In the genomic region with DNA sequence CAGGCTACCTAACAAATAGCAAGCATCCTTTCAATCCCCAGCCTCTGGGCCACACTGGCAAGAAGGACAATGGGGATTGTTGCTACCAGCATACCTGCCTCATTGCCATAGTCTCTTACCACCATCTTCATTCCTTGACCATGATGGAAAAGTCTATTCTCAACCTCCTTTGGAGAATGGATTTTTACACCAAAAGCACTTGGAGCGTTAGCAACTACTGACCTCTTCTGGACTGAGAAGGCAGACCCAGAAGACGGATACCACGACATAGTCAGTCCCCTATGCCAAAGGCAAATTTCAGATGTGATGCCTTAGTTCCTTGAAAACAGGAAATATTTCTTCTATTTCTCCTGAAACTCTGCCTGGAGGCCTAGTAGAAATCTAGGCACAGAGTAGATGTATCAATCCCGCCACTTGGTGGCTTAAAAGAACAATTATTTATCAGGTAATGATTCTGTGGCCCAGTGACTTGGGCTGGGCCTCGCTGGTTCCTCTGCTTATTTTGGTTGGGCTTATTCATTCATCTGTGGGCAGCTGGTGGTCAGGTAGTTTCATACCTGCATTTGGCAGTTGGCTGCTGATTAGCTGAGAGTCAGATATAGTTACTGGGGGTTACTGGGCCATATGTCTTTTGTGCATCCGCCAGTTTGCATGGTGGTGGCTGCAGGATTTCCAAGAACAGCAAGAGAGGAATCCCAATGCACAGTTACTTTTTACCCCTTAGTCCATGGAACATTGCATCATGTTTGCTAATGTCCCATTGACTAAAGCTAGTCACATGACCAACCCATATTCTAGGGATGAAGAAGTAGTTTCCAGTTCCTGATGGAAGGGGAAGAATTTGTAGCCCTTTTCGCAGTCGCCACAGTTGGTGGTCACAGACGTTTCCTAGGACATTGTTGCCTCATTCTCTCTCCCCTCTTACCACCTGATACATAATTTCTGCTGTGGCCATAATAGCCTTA, we compare ENCODE assay signal across 8 cellular contexts.
A peak's percentile ranks its signal among the peaks of the same experiment; 100 is the strongest.
DNase-seq lines count a peak whose midpoint lies in the region; ATAC-seq lines count a peak whose summit lies in the region.

No MANE protein-coding gene starts in this region.

- H3K9me3 ChIP-seq in SJCRH30 (replicated peaks): no peaks in the 10 kb centered on the region

- no peak overlapping the region for H3K4me3 ChIP-seq in SJCRH30

- intact Hi-C loops in posterior vena cava (cut with DNase I): loop anchor here in 1 of 2 donors (10.0 kb wide), 1 partner anchor 758 kb away; no protein-coding TSS in a partner anchor

- ATAC-seq in GM18867 (IDR thresholded peaks at IDR 0.05; ENCODE audit: unreplicated experiment): peak; percentile 10

- H3K4me1 ChIP-seq in SJCRH30: no peaks in the 10 kb centered on the region

- H3K36me3 ChIP-seq in SJCRH30: no peaks in the 10 kb centered on the region

- H3K27me3 ChIP-seq in SJCRH30: no peaks in the 10 kb centered on the region

- in situ Hi-C loops in ACHN (cut with HindIII; ENCODE audit: low pct_ligation_motif_present, low pct_unique_long_range_greater_than_20kb, low sequenced_read_pairs): no loop called here
- in situ Hi-C loops in SK-MEL-5 (cut with HindIII; ENCODE audit: low pct_unique_long_range_greater_than_20kb, low sequenced_read_pairs): no loop called here

- H3K27ac ChIP-seq in SJCRH30: no peak overlapping the region

- DNase-seq in ACHN: peak; percentile 53
- DNase-seq in SK-MEL-5 (ENCODE audit: low read depth, low spot score): peak; percentile 62
- peak; percentile 72 for DNase-seq in inferior parietal cortex (ENCODE audit: extremely low spot score)
- no peak for DNase-seq in NCI-H1694 (lab: John Stamatoyannopoulos, UW)
- no peak for DNase-seq in posterior vena cava (ENCODE audit: low spot score)
- DNase-seq in occipital lobe (lab: John Stamatoyannopoulos, UW): no peak
- DNase-seq in SJCRH30: no peak

Comparison
In these comparisons a context has a peak if more than half of its experiments do, and no peak if none do; other contexts are left out.
1. DNase-seq: peak in ACHN (single experiment), SK-MEL-5 (single experiment) and inferior parietal cortex (single experiment); none in NCI-H1694 (single experiment), posterior vena cava (single experiment), occipital lobe (single experiment) and SJCRH30 (0 of 2).